In the genomic region with DNA sequence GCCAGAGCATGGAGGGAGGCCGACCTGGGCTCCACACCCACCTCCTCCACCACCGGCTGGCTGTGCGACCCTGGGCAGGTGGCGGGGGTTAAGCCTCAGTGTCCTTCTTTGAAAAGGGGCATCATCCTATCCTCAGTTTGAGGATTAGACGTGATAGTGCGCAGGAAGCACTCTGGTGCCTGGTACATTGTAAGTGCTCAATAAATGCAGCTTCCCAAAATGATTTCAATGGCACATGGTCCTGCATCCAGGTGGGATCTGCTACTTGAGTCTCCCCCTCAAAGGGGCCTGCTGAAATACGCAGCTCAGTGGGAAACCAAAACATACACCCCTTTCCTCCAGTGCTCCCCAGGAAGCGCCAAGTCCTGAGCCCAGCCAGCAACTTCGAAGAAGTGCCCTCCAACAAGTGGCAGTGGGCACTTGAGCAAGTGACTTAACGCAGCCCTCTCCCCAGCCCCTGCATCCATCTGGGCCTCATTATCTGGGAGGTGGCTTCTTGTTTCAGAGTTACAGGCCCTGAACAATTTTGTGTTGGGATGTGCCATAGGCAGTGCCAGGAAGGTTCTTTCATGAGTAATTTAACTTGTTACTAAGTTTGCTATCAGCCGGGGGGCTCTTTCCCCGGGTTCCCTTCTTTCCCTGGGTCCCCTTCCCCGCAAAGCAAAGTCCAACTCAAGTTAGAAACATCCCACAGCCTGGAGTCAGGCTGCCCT, we compare ENCODE assay signal across 9 cellular contexts. TPM values are rescaled to one million over a fixed set of nuclear protein-coding genes. Genes with fewer than 3 reads are reported as not detected.
DNase-seq lines count a peak whose midpoint lies in the region; ATAC-seq and TF ChIP-seq lines count a peak whose summit lies in the region.
"Had no signal": no experiment of that assay in that cellular context is flagged by ENCODE, and none has a peak within 500 bp of the region (broad histone marks: within the 10 kb centered on the region; RNA-seq: fewer than 3 reads in every experiment).

No MANE protein-coding gene starts in this region.

- H3K4me3 ChIP-seq in heart left ventricle = peak overlapping the region in 5 of 12 donors; percentile 4 to 26 (median 8)
- peak overlapping the region; percentile 1 to 23 for H3K4me3 ChIP-seq in duodenal mucosa (ENCODE audit: low read depth in 1 of 2, low read length in 2 of 2)
- no peak overlapping the region for H3K4me3 ChIP-seq in urinary bladder (ENCODE audit: low read depth, low read length)

- WGBS in heart left ventricle, 4 donors = 29 to 49% (median 43%) methylated on average over 10 to 13 of the region's 13 CpGs
- WGBS in urinary bladder = 70% methylated on average over 13 of the region's 13 CpGs

- H3K36me3 Mint-ChIP-seq in natural killer cell = no peaks in the 10 kb centered on the region

- H3K27me3 ChIP-seq in heart left ventricle = no peaks in the 10 kb centered on the region
- H3K27me3 ChIP-seq in duodenal mucosa (ENCODE audit: control insufficient read depth in 1 of 2, insufficient read depth in 2 of 2, low read length in 2 of 2) = no peaks in the 10 kb centered on the region

- no peaks in the 10 kb centered on the region for H3K27me3 Mint-ChIP-seq in natural killer cell (ENCODE audit: low read depth in 2 of 2)

- peak overlapping the region; percentile 37 for H3K4me3 Mint-ChIP-seq in natural killer cell
- H3K4me3 Mint-ChIP-seq: activated naive CD8-positive, alpha-beta T cell had no signal

- H3K36me3 ChIP-seq in heart left ventricle = peaks cover 0 to 19% (median 0%) of the 10 kb centered on the region in 9 donors
- H3K36me3 ChIP-seq in duodenal mucosa (ENCODE audit: control insufficient read depth in 1 of 2, insufficient read depth in 2 of 2, low read length in 2 of 2) = peaks cover 4 to 14% of the 10 kb centered on the region in 2 donors
- no peaks in the 10 kb centered on the region for H3K36me3 ChIP-seq in urinary bladder (ENCODE audit: insufficient read depth)

- peak overlapping the region; percentile 85 for H3K27ac Mint-ChIP-seq in natural killer cell
- H3K27ac Mint-ChIP-seq: activated naive CD8-positive, alpha-beta T cell had no signal

- intact Hi-C loops in heart left ventricle (cut with DNase I) (loop anchor here in 2 of 10 donors (2.0 to 5.0 kb wide), 2 partner anchors 42 to 53 kb away; no protein-coding TSS in a partner anchor), left cardiac atrium (cut with DNase I) (loop anchor here in 1 of 2 donors (5.0 kb wide), 1 partner anchor 37 kb away; no protein-coding TSS in a partner anchor), natural killer cell (cut with micrococcal nuclease) (loop anchor here (2.0 kb wide), 1 partner anchor 15 kb away; no protein-coding TSS in a partner anchor)

- peaks cover 83 to 85% of the 10 kb centered on the region in 2 donors for H3K4me1 Mint-ChIP-seq in natural killer cell

- ATAC-seq in heart left ventricle (no peak), left cardiac atrium (no peak), natural killer cell (no peak), GM19324 (IDR thresholded peaks at IDR 0.05; ENCODE audit: low FRiP score, unreplicated experiment) (no peak)

- H3K4me1 ChIP-seq in heart left ventricle (peaks cover 55 to 100% (median 99%) of the 10 kb centered on the region in 12 donors), duodenal mucosa (ENCODE audit: control insufficient read depth in 1 of 2, insufficient read depth in 2 of 2, low read length in 2 of 2) (peaks cover 92 to 94% of the 10 kb centered on the region in 2 donors), urinary bladder (ENCODE audit: insufficient read depth) (no peaks in the 10 kb centered on the region)

- H3K27ac ChIP-seq in heart left ventricle (peak overlapping the region; percentile 88 to 99 (median 96)), duodenal mucosa (ENCODE audit: low read depth, low read length) (peak overlapping the region; percentile 78), urinary bladder (ENCODE audit: low read depth) (peak overlapping the region; percentile 56)

- no peaks in the 10 kb centered on the region for H3K9me3 Mint-ChIP-seq in natural killer cell

- H3K9me3 ChIP-seq in heart left ventricle = no peaks in the 10 kb centered on the region
- H3K9me3 ChIP-seq in duodenal mucosa (ENCODE audit: control insufficient read depth in 1 of 2, low read length in 2 of 2) = no peaks in the 10 kb centered on the region

- no peak for DNase-seq in heart left ventricle
- no peak for DNase-seq in left cardiac atrium
- no peak for DNase-seq in natural killer cell
- DNase-seq in GM20000 (ENCODE audit: low spot score) = no peak
- no peak for DNase-seq in C1 segment of cervical spinal cord (lab: John Stamatoyannopoulos, UW)

- peak overlapping the region; percentile 53 to 55 for H3K9ac ChIP-seq in duodenal mucosa (ENCODE audit: low read depth in 1 of 2, low read length in 2 of 2)

- TF ChIP-seq POLR2A in heart left ventricle (IDR thresholded peaks at IDR 0.05) = no peak

- TF ChIP-seq CTCF in heart left ventricle (IDR thresholded peaks at IDR 0.05) (no peak), natural killer cell (IDR thresholded peaks at IDR 0.05) (no peak), GM20000 (IDR thresholded peaks at IDR 0.05; ENCODE audit: extremely low read depth, missing control alignments) (no peak)

RNA-seq across cellular contexts. Expression of a gene that starts 17.9 kb away (rescaled TPM):
- total RNA-seq in heart left ventricle = 100 to 1,000 TPM; 124 to 307 (median 154) TPM
- polyA plus RNA-seq in heart left ventricle = 100 to 1,000 TPM; 100 to 107 TPM
- 100 to 1,000 TPM; 160 to 333 TPM for total RNA-seq in left cardiac atrium
- 100 to 1,000 TPM; 443 to 595 (median 541) TPM for total RNA-seq in natural killer cell
- total RNA-seq in urinary bladder = 140 TPM
- polyA plus RNA-seq in urinary bladder = 304 TPM

RNA-seq across cellular contexts. Expression of a gene that starts 46.4 kb away (rescaled TPM):
- total RNA-seq in heart left ventricle (1,000 to 10,000 TPM in 1 of 9 donors, 100 to 1,000 TPM in 8; 447 to 1,239 (median 596) TPM), left cardiac atrium (100 to 1,000 TPM; 515 to 563 TPM), natural killer cell (100 to 1,000 TPM; 232 to 262 (median 238) TPM), urinary bladder (92.4 TPM)
- polyA plus RNA-seq in heart left ventricle (100 to 1,000 TPM; 761 to 801 TPM), urinary bladder (373 TPM)

RNA-seq across cellular contexts. Expression of a gene that starts 47.6 kb away (rescaled TPM):
- 1 to 10 TPM; 1.2 to 9.9 (median 2.7) TPM for total RNA-seq in heart left ventricle
- 1 to 10 TPM in 1 of 2 donors, under 1 TPM in 1; 0.69 to 2.7 TPM for polyA plus RNA-seq in heart left ventricle
- total RNA-seq in left cardiac atrium = 1 to 10 TPM; 3.1 TPM
- total RNA-seq in natural killer cell = 100 to 1,000 TPM; 162 to 201 (median 163) TPM
- total RNA-seq in urinary bladder = 2.2 TPM
- polyA plus RNA-seq in urinary bladder = 1.9 TPM

Comparison
In these comparisons a context has a peak if more than half of its experiments do, and no peak if none do; other contexts are left out.
1. RNA of a gene that starts 47.6 kb away (total RNA-seq): 162 to 201 TPM in natural killer cell; 3.1 TPM in left cardiac atrium, 1.2 to 9.9 TPM in heart left ventricle and 2.2 TPM in urinary bladder (single experiment); every median in the first group is over 10 times any median in the second.
2. Peak in every context shown above with its lines, with median percentiles within 50 percentile points of each other: H3K27ac ChIP-seq.